In the genomic region with DNA sequence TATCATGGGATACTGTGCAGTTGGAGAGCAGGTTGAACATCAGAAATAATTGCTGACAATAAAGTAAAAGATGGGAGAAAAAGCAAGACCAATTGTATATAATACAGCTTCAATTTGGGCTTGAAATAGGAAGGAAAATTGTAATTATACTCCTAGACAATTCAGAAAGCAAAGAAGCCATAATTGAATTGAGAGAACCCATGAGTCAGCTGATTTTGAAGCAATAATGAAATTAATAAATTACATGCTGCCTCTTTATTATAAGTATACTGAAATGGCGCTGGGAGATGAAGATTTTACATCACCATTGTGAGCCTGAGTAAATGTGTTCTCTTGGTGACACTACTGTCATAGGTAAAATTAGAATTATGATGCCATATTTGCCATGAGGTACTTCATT, we compare ENCODE assay signal across 36 cellular contexts. TPM values are rescaled to one million over a fixed set of nuclear protein-coding genes. Genes with fewer than 3 reads are reported as not detected.
"Had no signal": no experiment of that assay in that cellular context is flagged by ENCODE, and none has a peak within 500 bp of the region (broad histone marks: within the 10 kb centered on the region; RNA-seq: fewer than 3 reads in every experiment).

No MANE protein-coding gene starts in this region.

- H3K4me3 Mint-ChIP-seq: naive thymus-derived CD4-positive, alpha-beta T cell; natural killer cell; nephron; neural progenitor cell; stimulated activated memory B cell treated with anti-CD40 and anti-IgM and Interleukin-4, amounts not matched to agents 10 μg/mL and 1 μg/mL and 100 μg/mL, for 72 hours; stimulated activated naive CD8-positive, alpha-beta T cell treated with anti-CD3 and anti-CD28 coated beads, Interleukin-15, amount 100 ng/mL, for 72 hours had no signal

- H3K27me3 ChIP-seq: neural progenitor cell, ovary, suprapubic skin, testis, transverse colon, upper lobe of left lung, vagina had no signal

- H3K36me3 Mint-ChIP-seq: naive thymus-derived CD4-positive, alpha-beta T cell; natural killer cell; stimulated activated memory B cell treated with anti-CD40 and anti-IgM and Interleukin-4, amounts not matched to agents 10 μg/mL and 1 μg/mL and 100 μg/mL, for 72 hours had no signal

- ATAC-seq: naive thymus-derived CD4-positive, alpha-beta T cell; natural killer cell; psoas muscle; right cardiac atrium; sciatic nerve; stimulated activated memory B cell treated with anti-CD40 and anti-IgM and Interleukin-4, amounts not matched to agents 10 μg/mL and 1 μg/mL and 100 μg/mL, for 72 hours; stimulated activated naive CD8-positive, alpha-beta T cell treated with anti-CD3 and anti-CD28 coated beads, Interleukin-15, amount 100 ng/mL, for 72 hours; stimulated activated naive CD8-positive, alpha-beta T cell treated with anti-CD3 and anti-CD28 coated beads, Interleukin-15, Interleukin-2, amounts not matched to agents 100 U/mL and 50 U/mL, for 24 hours had no signal

- H3K79me2 ChIP-seq: parathyroid adenoma had no signal

- FAIRE-seq: urothelium cell line had no signal

- DNase-seq: naive thymus-derived CD4-positive, alpha-beta T cell; natural killer cell; occipital lobe; ovary; posterior cingulate gyrus; psoas muscle; right cardiac atrium; spleen; stimulated activated CD4-positive, alpha-beta T cell treated with anti-CD3 and anti-CD28 coated beads, Interleukin-12 subunit alpha, Interleukin-12 subunit beta, amount 100 ng/mL, for 4 hours; stimulated activated CD4-positive, alpha-beta T cell treated with anti-CD3 and anti-CD28 coated beads, Interleukin-1b, Interleukin-23, amount 100 ng/mL, for 48 hours; stimulated activated CD4-positive, alpha-beta T cell treated with anti-CD3 and anti-CD28 coated beads, Interleukin-4, amount 100 ng/mL, for 1 hour; stimulated activated CD4-positive, alpha-beta T cell treated with anti-CD3 and anti-CD28 coated beads, Interleukin-4, amount 100 ng/mL, for 4 hours; stimulated activated CD8-positive, alpha-beta memory T cell treated with anti-CD3 and anti-CD28 coated beads, Interleukin-4, amount 100 ng/mL, for 48 hours; stimulated activated naive CD4-positive, alpha-beta T cell; stimulated activated naive CD8-positive, alpha-beta T cell treated with anti-CD3 and anti-CD28 coated beads, Interleukin-15, amount 100 ng/mL, for 72 hours; stimulated activated naive CD8-positive, alpha-beta T cell treated with anti-CD3 and anti-CD28 coated beads, Interleukin-15, Interleukin-2, amounts not matched to agents 100 U/mL and 50 U/mL, for 24 hours; substantia nigra; testis; tibial artery; transverse colon; upper lobe of left lung had no signal

- H3K9me3 Mint-ChIP-seq: naive thymus-derived CD4-positive, alpha-beta T cell; natural killer cell; nephron; neural progenitor cell; stimulated activated memory B cell treated with anti-CD40 and anti-IgM and Interleukin-4, amounts not matched to agents 10 μg/mL and 1 μg/mL and 100 μg/mL, for 72 hours; stimulated activated naive CD8-positive, alpha-beta T cell treated with anti-CD3 and anti-CD28 coated beads, Interleukin-15, amount 100 ng/mL, for 72 hours had no signal

- H3K36me3 ChIP-seq: ovary, spleen, suprapubic skin, tibial artery, transverse colon, upper lobe of left lung, vagina had no signal

- H3K4me1 ChIP-seq: neural progenitor cell, parathyroid adenoma, psoas muscle, spleen, suprapubic skin, testis, tibial artery, transverse colon, upper lobe of left lung, vagina had no signal

- H3K4me3 ChIP-seq: neural progenitor cell, ovary, psoas muscle, skin epidermis, smooth muscle cell, spleen, suprapubic skin, testis, tibial artery, transverse colon, upper lobe of left lung, vagina had no signal

- H3K9ac ChIP-seq: neural progenitor cell, parathyroid adenoma had no signal

- H3K4me1 Mint-ChIP-seq: natural killer cell; nephron; neural progenitor cell; stimulated activated memory B cell treated with anti-CD40 and anti-IgM and Interleukin-4, amounts not matched to agents 10 μg/mL and 1 μg/mL and 100 μg/mL, for 72 hours; stimulated activated naive CD8-positive, alpha-beta T cell treated with anti-CD3 and anti-CD28 coated beads, Interleukin-15, amount 100 ng/mL, for 72 hours had no signal

- H2AFZ ChIP-seq: neural progenitor cell, parathyroid adenoma had no signal

- H3K9me3 ChIP-seq: ovary, psoas muscle, spleen, suprapubic skin, testis, tibial artery, transverse colon, upper lobe of left lung, vagina had no signal

- H3K27me3 Mint-ChIP-seq: progenitor cell of endocrine pancreas; stimulated activated naive CD8-positive, alpha-beta T cell treated with anti-CD3 and anti-CD28 coated beads, Interleukin-15, amount 100 ng/mL, for 72 hours had no signal

- H3K4me2 ChIP-seq: neural progenitor cell, smooth muscle cell had no signal

- H3K27ac Mint-ChIP-seq: naive thymus-derived CD4-positive, alpha-beta T cell; natural killer cell; nephron; neural progenitor cell; progenitor cell of endocrine pancreas; stimulated activated memory B cell treated with anti-CD40 and anti-IgM and Interleukin-4, amounts not matched to agents 10 μg/mL and 1 μg/mL and 100 μg/mL, for 72 hours; stimulated activated naive CD8-positive, alpha-beta T cell treated with anti-CD3 and anti-CD28 coated beads, Interleukin-15, amount 100 ng/mL, for 72 hours had no signal

- H3K27ac ChIP-seq: neural progenitor cell, ovary, parathyroid adenoma, psoas muscle, skin epidermis, spleen, suprapubic skin, testis, tibial artery, transverse colon, upper lobe of left lung, vagina had no signal

RNA-seq across cellular contexts. Expression of a gene that starts 23.2 kb away (rescaled TPM):
- total RNA-seq: naive thymus-derived CD4-positive, alpha-beta T cell; natural killer cell; osteoblast; ovary; renal cortical epithelial cell; sciatic nerve; smooth muscle cell; ureter had no signal
- polyA plus RNA-seq: naive thymus-derived CD4-positive, alpha-beta T cell had no signal

RNA-seq across cellular contexts. Expression of a gene that starts 43.4 kb away (rescaled TPM):
- total RNA-seq: naive thymus-derived CD4-positive, alpha-beta T cell; natural killer cell; osteoblast; psoas muscle; right cardiac atrium; sciatic nerve; smooth muscle cell; upper lobe of left lung had no signal
- polyA plus RNA-seq: naive thymus-derived CD4-positive, alpha-beta T cell; neural cell; psoas muscle; right cardiac atrium; smooth muscle cell had no signal
